8 cellular contexts compared by ENCODE assay signal in genomic region chr1:16351449-16351993, GRCh38. TPM values are rescaled to one million over a fixed set of nuclear protein-coding genes. Genes with fewer than 3 reads are reported as not detected.
DNase-seq lines count a peak whose midpoint lies in the region; ATAC-seq and TF ChIP-seq lines count a peak whose summit lies in the region.

No MANE protein-coding gene starts in this region.

- ATAC-seq in HCT116 (no peak), HG03095 (IDR thresholded peaks at IDR 0.05; ENCODE audit: unreplicated experiment) (no peak), GM18517 (IDR thresholded peaks at IDR 0.05; ENCODE audit: unreplicated experiment) (no peak)
- no peak for ATAC-seq in activated T-helper 17 cell treated with anti-CD3 and anti-CD28 coated beads, Interleukin-2, amount 50 U/mL, for 72 hours (replicated peaks)

- peaks cover 55% of the 10 kb centered on the region for H3K79me2 ChIP-seq in HCT116 (ENCODE audit: insufficient read depth, low read length)

- no peaks in the 10 kb centered on the region for H3K27me3 Mint-ChIP-seq in activated T-helper 17 cell treated with anti-CD3 and anti-CD28 coated beads, Interleukin-2, amount 50 U/mL, for 72 hours

- H3K9me3 Mint-ChIP-seq in activated T-helper 17 cell treated with anti-CD3 and anti-CD28 coated beads, Interleukin-2, amount 50 U/mL, for 72 hours, result no peaks in the 10 kb centered on the region

- H3K27ac Mint-ChIP-seq in activated T-helper 17 cell treated with anti-CD3 and anti-CD28 coated beads, Interleukin-2, amount 50 U/mL, for 72 hours, result peak overlapping the region; percentile 87

- intact Hi-C loops in HCT116 (cut with micrococcal nuclease), result no loop called here
- intact Hi-C loops in left ventricle myocardium inferior (cut with micrococcal nuclease), result no loop called here

- POLR2A ChIA-PET in HCT116 (lab: Charles Lee), result interaction anchor here (0.6 to 1.0 kb wide), 3 partner anchors 11 to 144 kb away, joined by 3 to 4 read pairs (median 3); no protein-coding TSS in a partner anchor

- peaks cover 23 to 39% of the 10 kb centered on the region in 2 experiments for H3K4me1 ChIP-seq in HCT116 (ENCODE audit: control insufficient read depth in 1 of 2, insufficient read depth in 2 of 2, low read length in 2 of 2)
- peaks cover 49% of the 10 kb centered on the region for H3K4me1 ChIP-seq in left ventricle myocardium inferior

- BruUV-seq in HCT116 (replicated peaks; lab: Mats Ljungman, UMichigan), result TSS peak; percentile 54

- peak overlapping the region; percentile 70 for H3K4me3 ChIP-seq in AG09309 (ENCODE audit: control insufficient read depth, low read depth, low read length)
- peak overlapping the region; percentile 73 to 96 for H3K4me3 ChIP-seq in HCT116 (replicated peaks in 1 of 2; ENCODE audit: low read depth in 1 of 2, low read length in 2 of 2)
- peak overlapping the region; percentile 88 for H3K4me3 ChIP-seq in left ventricle myocardium inferior

- RAD21 ChIA-PET in HCT116 (lab: Charles Lee; ENCODE audit: low non-redundant PET in 1 of 2, low total read pairs in 2 of 2, uncharacterized antibody in 2 of 2, unreplicated experiment in 2 of 2), result no interaction called here

- H3K27me3 ChIP-seq in HCT116 (ENCODE audit: insufficient read depth, low read length) (no peaks in the 10 kb centered on the region), left ventricle myocardium inferior (ENCODE audit: low read depth) (no peaks in the 10 kb centered on the region)

- H3K36me3 Mint-ChIP-seq in activated T-helper 17 cell treated with anti-CD3 and anti-CD28 coated beads, Interleukin-2, amount 50 U/mL, for 72 hours (ENCODE audit: low read depth), result peaks cover 12% of the 10 kb centered on the region

- peaks cover 11% of the 10 kb centered on the region for H3K4me1 Mint-ChIP-seq in activated T-helper 17 cell treated with anti-CD3 and anti-CD28 coated beads, Interleukin-2, amount 50 U/mL, for 72 hours

- peak overlapping the region; percentile 72 for H3K27ac ChIP-seq in HCT116 (ENCODE audit: low read depth, low read length)
- H3K27ac ChIP-seq in left ventricle myocardium inferior (replicated peaks), result peak overlapping the region; percentile 95

- no peaks in the 10 kb centered on the region for H3K9me2 ChIP-seq in HCT116 (ENCODE audit: insufficient read depth)

- no peak for TF ChIP-seq CTCF in AG09309 (IDR thresholded peaks at IDR 0.05; ENCODE audit: control insufficient read depth, insufficient read depth, low read depth, low read length, missing control alignments)
- TF ChIP-seq CTCF in HCT116 (IDR thresholded peaks at IDR 0.05 in 2 of 3, conservative IDR thresholded peaks at IDR 0.05 in 1 of 3; ENCODE audit: borderline replicate concordance in 1 of 3, insufficient read depth in 1 of 3, low read depth in 2 of 3, low read length in 2 of 3), result no peak
- no peak for TF ChIP-seq CTCF in left ventricle myocardium inferior (IDR thresholded peaks at IDR 0.05; ENCODE audit: borderline replicate concordance)

- peak overlapping the region; percentile 87 for H3K9ac ChIP-seq in HCT116 (ENCODE audit: low read length)

- CTCF ChIA-PET in HCT116 (lab: Charles Lee), result interaction anchor here (1.6 to 3.7 kb wide), 2 partner anchors 11 to 270 kb away, joined by 6 to 24 read pairs; no protein-coding TSS in a partner anchor

- peak overlapping the region; percentile 94 for H3K4me3 Mint-ChIP-seq in activated T-helper 17 cell treated with anti-CD3 and anti-CD28 coated beads, Interleukin-2, amount 50 U/mL, for 72 hours

- no peak for DNase-seq in AG09309 (ENCODE audit: low read depth)
- DNase-seq in HCT116 (ENCODE audit: low read depth, low spot score), result no peak
- DNase-seq in left ventricle myocardium inferior, result no peak
- DNase-seq in putamen (ENCODE audit: low spot score), result peak; percentile 38
- DNase-seq in NCI-H2171 (lab: John Stamatoyannopoulos, UW), result no peak

- H2AFZ ChIP-seq in HCT116 (ENCODE audit: low read depth, low read length, poor library complexity, severe bottlenecking), result no peak overlapping the region

- no peak for TF ChIP-seq RAD21 in HCT116 (IDR thresholded peaks at IDR 0.05; ENCODE audit: low read depth)

- H3K36me3 ChIP-seq in HCT116 (ENCODE audit: control insufficient read depth in 1 of 2, insufficient read depth in 2 of 2, low read length in 2 of 2), result no peaks in the 10 kb centered on the region
- no peaks in the 10 kb centered on the region for H3K36me3 ChIP-seq in left ventricle myocardium inferior

- H3K4me2 ChIP-seq in HCT116 (ENCODE audit: low read length), result peak overlapping the region; percentile 85

- H3K9me3 ChIP-seq in HCT116 (ENCODE audit: control insufficient read depth in 1 of 2, insufficient read depth in 1 of 2, low read depth in 1 of 2, low read length in 2 of 2) (no peaks in the 10 kb centered on the region), left ventricle myocardium inferior (replicated peaks) (no peaks in the 10 kb centered on the region)

- no peak for TF ChIP-seq POLR2A in HCT116 (IDR thresholded peaks at IDR 0.05; ENCODE audit: borderline replicate concordance, extremely low read depth, insufficient read depth, insufficient read length)

- peaks cover 4% of the 10 kb centered on the region; the same call in 1 of the 2 replicates for H4K20me1 ChIP-seq in HCT116 (ENCODE audit: insufficient read depth)

TF ChIP-seq in HCT116, 20 proteins besides CTCF, POLR2A, EP300 and RAD21:
- TF ChIP-seq SIN3A (IDR thresholded peaks at IDR 0.05; ENCODE audit: low read depth) (0 out of 2 replicates have a peak, but pooled peaks have one; percentile 13), ELF1 (IDR thresholded peaks at IDR 0.05; ENCODE audit: borderline replicate concordance, low read depth) (no peak)

RNA-seq across cellular contexts. Expression of gene FBXO42, which starts 0.8 kb away (rescaled TPM):
- total RNA-seq in HCT116 (2021; ENCODE audit: unreplicated experiment) (20.6 TPM), left ventricle myocardium inferior (18.6 TPM)
- 16.0 and 19.7 TPM in 2 replicates for polyA plus RNA-seq in HCT116 (2012)
- 10 to 100 TPM; 19.7 to 27.3 TPM for total RNA-seq in activated T-helper 17 cell treated with anti-CD3 and anti-CD28 coated beads, Interleukin-2, amount 50 U/mL, for 72 hours

RNA-seq across cellular contexts. Expression of gene SZRD1, which starts 15.5 kb away (rescaled TPM):
- total RNA-seq in HCT116 (2021; ENCODE audit: unreplicated experiment) (141 TPM), left ventricle myocardium inferior (97.3 TPM)
- 99.1 and 101 TPM in 2 replicates for polyA plus RNA-seq in HCT116 (2012)
- 100 to 1,000 TPM; 172 to 204 TPM for total RNA-seq in activated T-helper 17 cell treated with anti-CD3 and anti-CD28 coated beads, Interleukin-2, amount 50 U/mL, for 72 hours
